In the genomic region with DNA sequence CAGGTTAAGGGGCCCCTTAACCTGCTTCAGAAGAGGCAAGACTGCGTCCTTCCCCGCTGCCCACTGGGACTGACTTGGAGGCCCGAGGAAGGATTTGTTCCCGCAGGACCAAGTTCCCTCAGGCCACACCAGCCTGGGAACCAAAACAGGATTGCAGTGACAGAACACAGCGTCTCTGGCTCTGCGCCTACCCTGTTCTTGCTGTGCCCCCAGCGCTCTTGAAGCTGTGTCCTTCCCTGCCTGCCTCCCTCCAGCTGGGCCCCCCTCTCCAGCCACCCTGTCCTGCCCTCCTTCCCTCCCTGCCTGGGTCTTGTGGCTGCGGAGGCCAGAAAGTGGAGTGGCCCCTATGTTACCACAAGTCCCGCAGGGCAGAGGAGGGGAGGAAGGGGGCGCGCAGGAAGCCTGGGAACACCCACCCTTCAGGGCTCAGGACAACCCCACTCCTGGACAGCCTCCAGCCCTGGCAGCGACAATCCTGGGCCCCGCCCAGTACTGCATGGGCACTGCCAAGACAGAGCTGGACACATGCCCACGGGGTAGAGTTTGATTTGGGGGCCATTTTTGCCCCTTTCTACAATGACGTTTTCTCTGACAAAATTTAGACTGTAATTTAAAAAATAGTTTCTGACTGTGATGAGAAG, we compare ENCODE assay signal across 14 cellular contexts.
A peak's percentile ranks its signal among the peaks of the same experiment; 100 is the strongest.
DNase-seq lines count a peak whose midpoint lies in the region; ATAC-seq and TF ChIP-seq lines count a peak whose summit lies in the region.
"Had no signal": no experiment of that assay in that cellular context is flagged by ENCODE, and none has a peak within 500 bp of the region (broad histone marks: within the 10 kb centered on the region; RNA-seq: fewer than 3 reads in every experiment).

No MANE protein-coding gene starts in this region.

- TF ChIP-seq POLR2A in gastroesophageal sphincter (IDR thresholded peaks at IDR 0.05) (no peak), erythroblast (IDR thresholded peaks at IDR 0.05; ENCODE audit: low read length) (no peak)

- peaks cover 3% of the 10 kb centered on the region for H3K36me3 Mint-ChIP-seq in stimulated activated memory B cell treated with anti-CD40 and anti-IgM and Interleukin-4, amounts not matched to agents 10 μg/mL and 1 μg/mL and 100 μg/mL, for 72 hours

- H3K27me3 ChIP-seq in gastroesophageal sphincter = peaks cover 9% of the 10 kb centered on the region

- no peak for TF ChIP-seq CTCF in gastroesophageal sphincter (IDR thresholded peaks at IDR 0.05)

- peak; percentile 69 for ATAC-seq in gastroesophageal sphincter
- no peak for ATAC-seq in stimulated activated memory B cell treated with anti-CD40 and anti-IgM and Interleukin-4, amounts not matched to agents 10 μg/mL and 1 μg/mL and 100 μg/mL, for 72 hours
- ATAC-seq: natural killer cell treated with Interleukin-12 subunit alpha and Interleukin-12 subunit beta and Interleukin-15 and Interleukin-18, amount 100 ng/mL, for 72 hours had no signal

- no peak overlapping the region for H3K4me3 Mint-ChIP-seq in stimulated activated memory B cell treated with anti-CD40 and anti-IgM and Interleukin-4, amounts not matched to agents 10 μg/mL and 1 μg/mL and 100 μg/mL, for 72 hours
- H3K4me3 Mint-ChIP-seq: natural killer cell treated with Interleukin-12 subunit alpha and Interleukin-12 subunit beta and Interleukin-15 and Interleukin-18, amount 100 ng/mL, for 72 hours had no signal

- peaks cover 68% of the 10 kb centered on the region for H3K27me3 Mint-ChIP-seq in stimulated activated memory B cell treated with anti-CD40 and anti-IgM and Interleukin-4, amounts not matched to agents 10 μg/mL and 1 μg/mL and 100 μg/mL, for 72 hours

- peaks cover 0 to 6% (median 0%) of the 10 kb centered on the region in 3 donors for H3K4me1 ChIP-seq in gastroesophageal sphincter
- H3K4me1 ChIP-seq: Caco-2 had no signal

- peaks cover 2% of the 10 kb centered on the region for H3K9me3 Mint-ChIP-seq in stimulated activated memory B cell treated with anti-CD40 and anti-IgM and Interleukin-4, amounts not matched to agents 10 μg/mL and 1 μg/mL and 100 μg/mL, for 72 hours
- H3K9me3 Mint-ChIP-seq: natural killer cell treated with Interleukin-12 subunit alpha and Interleukin-12 subunit beta and Interleukin-15 and Interleukin-18, amount 100 ng/mL, for 72 hours had no signal

- no peak overlapping the region for H3K4me3 ChIP-seq in gastroesophageal sphincter
- H3K4me3 ChIP-seq: smooth muscle cell had no signal

- no peak overlapping the region for H3K27ac ChIP-seq in gastroesophageal sphincter

- no peak for TF ChIP-seq EP300 in gastroesophageal sphincter (IDR thresholded peaks at IDR 0.05)

- DNase-seq in AG20443 (ENCODE audit: low spot score) (peak; percentile 42), NCI-H446 treated with DMSO at 0.1 percent for 48 hours (lab: John Stamatoyannopoulos, UW) (peak; percentile 14), midbrain (lab: John Stamatoyannopoulos, UW) (peak; percentile 44), erythroblast (lab: John Stamatoyannopoulos, UW) (no peak), HT-29 (ENCODE audit: low spot score) (no peak), activated gamma-delta T cell (lab: John Stamatoyannopoulos, UW) (no peak)
- DNase-seq: activated naive CD4-positive, alpha-beta T cell treated with Interleukin-2 at 50 U/mL for 16 hours; Caco-2; central memory CD4-positive, alpha-beta T cell; T-helper 9 cell had no signal

- peaks cover 15% of the 10 kb centered on the region for H3K4me1 Mint-ChIP-seq in stimulated activated memory B cell treated with anti-CD40 and anti-IgM and Interleukin-4, amounts not matched to agents 10 μg/mL and 1 μg/mL and 100 μg/mL, for 72 hours

- H3K27ac Mint-ChIP-seq in stimulated activated memory B cell treated with anti-CD40 and anti-IgM and Interleukin-4, amounts not matched to agents 10 μg/mL and 1 μg/mL and 100 μg/mL, for 72 hours = no peak overlapping the region
- H3K27ac Mint-ChIP-seq: natural killer cell treated with Interleukin-12 subunit alpha and Interleukin-12 subunit beta and Interleukin-15 and Interleukin-18, amount 100 ng/mL, for 72 hours had no signal

- peaks cover 0 to 17% (median 0%) of the 10 kb centered on the region in 3 donors for H3K9me3 ChIP-seq in gastroesophageal sphincter

- 29 to 59% methylated on average over 4 to 5 of the region's 15 CpGs for WGBS in gastroesophageal sphincter (ENCODE audit: low coverage in 1 of 2), 2 donors

- no peaks in the 10 kb centered on the region for H3K36me3 ChIP-seq in gastroesophageal sphincter

Comparison
In these comparisons a context has a peak if more than half of its experiments do, and no peak if none do; other contexts are left out.
1. DNase-seq: peak in AG20443 (single experiment), NCI-H446 treated with DMSO at 0.1 percent for 48 hours (single experiment) and midbrain (single experiment); none in erythroblast (0 of 2), HT-29 (single experiment) and activated gamma-delta T cell (single experiment).